24 cellular contexts compared by ENCODE assay signal in the genomic region with DNA sequence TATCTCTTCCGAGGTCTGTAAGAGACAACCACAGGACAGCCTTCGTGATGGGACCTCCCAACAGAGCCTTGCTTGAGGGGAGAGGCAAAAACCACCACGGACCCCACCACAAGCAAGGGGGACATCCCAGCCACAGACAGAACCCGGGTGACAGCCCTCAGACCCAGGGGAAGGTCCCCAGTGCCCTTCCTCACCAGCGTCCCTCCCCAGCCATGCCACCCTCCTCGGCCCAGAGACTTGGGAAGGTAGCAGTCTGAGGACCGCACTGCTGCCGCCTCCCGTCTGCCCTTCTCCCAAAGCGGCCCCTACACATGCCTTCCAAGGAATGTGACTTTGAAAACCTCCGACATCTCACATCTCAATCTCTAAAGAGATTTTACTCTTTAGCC. TPM values are rescaled to one million over a fixed set of nuclear protein-coding genes. Genes with fewer than 3 reads are reported as not detected.
DNase-seq lines count a peak whose midpoint lies in the region; ATAC-seq and TF ChIP-seq lines count a peak whose summit lies in the region.
"Had no signal": no experiment of that assay in that cellular context is flagged by ENCODE, and none has a peak within 500 bp of the region (broad histone marks: within the 10 kb centered on the region; RNA-seq: fewer than 3 reads in every experiment).

No MANE protein-coding gene starts in this region.

- no peaks in the 10 kb centered on the region for H3K27me3 Mint-ChIP-seq in activated naive CD4-positive, alpha-beta T cell treated with anti-CD3 and anti-CD28 coated beads, Interleukin-2, amount 10 ng/mL, durations not matched to agents 7 days and 5 days
- H3K27me3 Mint-ChIP-seq: CD8-positive, alpha-beta memory T cell had no signal

- WGBS in spleen, 5 donors: 89 to 97% (median 94%) methylated on average over 11 of the region's 11 CpGs

- no peaks in the 10 kb centered on the region for H3K27me3 ChIP-seq in lower lobe of right lung (ENCODE audit: low read depth)
- no peaks in the 10 kb centered on the region for H3K27me3 ChIP-seq in spleen (replicated peaks in 1 of 7)

- no peaks in the 10 kb centered on the region for H3K9me3 Mint-ChIP-seq in activated naive CD4-positive, alpha-beta T cell treated with anti-CD3 and anti-CD28 coated beads, Interleukin-2, amount 10 ng/mL, durations not matched to agents 7 days and 5 days
- H3K9me3 Mint-ChIP-seq: CD8-positive, alpha-beta memory T cell; GM23338 had no signal

- H3K27ac ChIP-seq in RWPE1: peak overlapping the region; percentile 98
- H3K27ac ChIP-seq in lower lobe of right lung: no peak overlapping the region
- peak overlapping the region in 4 of 8 donors; percentile 60 to 78 (median 68) for H3K27ac ChIP-seq in spleen
- H3K27ac ChIP-seq: PC-9 had no signal

- no peak for TF ChIP-seq CTCF in RWPE1 (conservative IDR thresholded peaks at IDR 0.05; ENCODE audit: low read depth)
- TF ChIP-seq CTCF in lower lobe of right lung (IDR thresholded peaks at IDR 0.05): no peak
- no peak for TF ChIP-seq CTCF in spleen (IDR thresholded peaks at IDR 0.05 in 8 of 11, conservative IDR thresholded peaks at IDR 0.05 in 3 of 11)

- CTCF ChIA-PET in activated naive CD4-positive, alpha-beta T cell treated with anti-CD3 and anti-CD28 coated beads, Interleukin-2, amount 10 ng/mL, durations not matched to agents 7 days and 5 days (lab: Charles Lee): no interaction called here
- CTCF ChIA-PET in RWPE1 (lab: Yijun Ruan, JAX): no interaction called here

- POLR2A ChIA-PET in RWPE1 (lab: Yijun Ruan, JAX; ENCODE audit: low non-redundant PET): no interaction called here

- intact Hi-C loops in lower lobe of right lung (cut with DNase I) (no loop called here), spleen (cut with DNase I; ENCODE audit: low total_unique reads) (no loop called here)

- peaks cover 21% of the 10 kb centered on the region for H3K36me3 Mint-ChIP-seq in activated naive CD4-positive, alpha-beta T cell treated with anti-CD3 and anti-CD28 coated beads, Interleukin-2, amount 10 ng/mL, durations not matched to agents 7 days and 5 days

- H3K9me3 ChIP-seq in lower lobe of right lung (no peaks in the 10 kb centered on the region), spleen (no peaks in the 10 kb centered on the region)

- H3K4me1 ChIP-seq in lower lobe of right lung (no peaks in the 10 kb centered on the region), spleen (peaks cover 0 to 49% (median 19%) of the 10 kb centered on the region in 6 donors)

- no peak overlapping the region for H3K4me3 Mint-ChIP-seq in activated naive CD4-positive, alpha-beta T cell treated with anti-CD3 and anti-CD28 coated beads, Interleukin-2, amount 10 ng/mL, durations not matched to agents 7 days and 5 days
- H3K4me3 Mint-ChIP-seq: CD8-positive, alpha-beta memory T cell; GM23338 had no signal

- TF ChIP-seq POLR2A in spleen (IDR thresholded peaks at IDR 0.05): no peak

- peaks cover 54% of the 10 kb centered on the region for H3K36me3 ChIP-seq in lower lobe of right lung
- H3K36me3 ChIP-seq in spleen: peaks cover 0 to 78% (median 48%) of the 10 kb centered on the region in 6 donors

- H3K27ac Mint-ChIP-seq in activated naive CD4-positive, alpha-beta T cell treated with anti-CD3 and anti-CD28 coated beads, Interleukin-2, amount 10 ng/mL, durations not matched to agents 7 days and 5 days: peak overlapping the region; percentile 24
- H3K27ac Mint-ChIP-seq: GM23338 had no signal

- H3K4me3 ChIP-seq in lower lobe of right lung: no peak overlapping the region
- no peak overlapping the region for H3K4me3 ChIP-seq in spleen
- H3K4me3 ChIP-seq: GM23338, PC-9 had no signal

- peaks cover under 1% of the 10 kb centered on the region for H3K4me1 Mint-ChIP-seq in activated naive CD4-positive, alpha-beta T cell treated with anti-CD3 and anti-CD28 coated beads, Interleukin-2, amount 10 ng/mL, durations not matched to agents 7 days and 5 days

- ATAC-seq in lower lobe of right lung (no peak), HG03442 (IDR thresholded peaks at IDR 0.05; ENCODE audit: unreplicated experiment) (no peak)
- ATAC-seq: GM23338 had no signal

- DNase-seq in activated naive CD4-positive, alpha-beta T cell treated with anti-CD3 and anti-CD28 coated beads, Interleukin-2, amount 10 ng/mL, durations not matched to agents 7 days and 5 days: no peak
- DNase-seq in activated naive CD4-positive, alpha-beta T cell treated with anti-CD3 and anti-CD28 coated beads, Interleukin-2, amount 50 U/mL, for 16 hours: no peak
- DNase-seq in RWPE1 (ENCODE audit: low spot score) (no peak), lower lobe of right lung (peak; percentile 30), spleen (peak; percentile 56), GM19238 (ENCODE audit: insufficient read length, low spot score) (no peak)
- no peak for DNase-seq in stimulated activated naive CD4-positive, alpha-beta T cell (lab: John Stamatoyannopoulos, UW)
- DNase-seq: 8988T; C1 segment of cervical spinal cord; Calu3; CD8-positive, alpha-beta memory T cell; DMS153; HCEC 1CT; KG1; NCI-H1092 treated with DMSO at 0.1 percent for 48 hours; NCI-H2029 treated with DMSO at 0.1 percent for 48 hours; NCI-H226; NCI-H510A treated with DMSO at 0.1 percent for 48 hours; NCI-H748 treated with DMSO at 0.1 percent for 48 hours; PC-9; RPMI8226; SHP77 treated with DMSO at 0.1 percent for 48 hours had no signal

RNA-seq across cellular contexts. Expression of a gene that starts 13.4 kb away (rescaled TPM):
- total RNA-seq in lower lobe of right lung (7.3 TPM), spleen (10 to 100 TPM in 6 of 7 donors, 1 to 10 TPM in 1; 10.0 to 14.6 (median 12.1) TPM)
- polyA plus RNA-seq in spleen: 1 to 10 TPM; 6.1 to 7.9 (median 6.4) TPM

Comparison
In these comparisons a context has a peak if more than half of its experiments do, and no peak if none do; other contexts are left out.
1. DNase-seq: peak in lower lobe of right lung (single experiment) and spleen (single experiment); none in activated naive CD4-positive, alpha-beta T cell treated with anti-CD3 and anti-CD28 coated beads, Interleukin-2, amount 10 ng/mL, durations not matched to agents 7 days and 5 days (single experiment), activated naive CD4-positive, alpha-beta T cell treated with anti-CD3 and anti-CD28 coated beads, Interleukin-2, amount 50 U/mL, for 16 hours (single experiment), RWPE1 (single experiment), GM19238 (single experiment) and stimulated activated naive CD4-positive, alpha-beta T cell (0 of 6).